In genomic region chr20:36028106-36028826, GRCh38 we compare ENCODE assay signal across 27 cellular contexts.
"Had no signal": no experiment of that assay in that cellular context is flagged by ENCODE, and none has a peak within 500 bp of the region (broad histone marks: within the 10 kb centered on the region; RNA-seq: fewer than 3 reads in every experiment).

No MANE protein-coding gene starts in this region.

- H3K4me3 Mint-ChIP-seq: dendritic cell treated with granulocyte-macrophage colony-stimulating factor and Interleukin-4, amounts not matched to agents 40 ng/mL and 50 ng/mL, for 4 days; endodermal cell; naive thymus-derived CD4-positive, alpha-beta T cell; nephron progenitor cell; stimulated activated memory B cell treated with anti-CD40 and anti-IgM and Interleukin-4, amounts not matched to agents 10 μg/mL and 1 μg/mL and 100 μg/mL, for 72 hours; stimulated activated naive CD8-positive, alpha-beta T cell treated with anti-CD3 and anti-CD28 coated beads, Interleukin-15, Interleukin-2, amounts not matched to agents 100 ng/mL and 50 ng/mL, for 24 hours had no signal

- H3K4me3 ChIP-seq: colonic mucosa, gastrocnemius medialis, left lung, smooth muscle cell, thoracic aorta, tibial nerve, upper lobe of right lung, uterus had no signal

- ATAC-seq: esophagus mucosa; gastrocnemius medialis; left cardiac atrium; left lung; naive thymus-derived CD4-positive, alpha-beta T cell; sciatic nerve; stimulated activated memory B cell treated with anti-CD40 and anti-IgM and Interleukin-4, amounts not matched to agents 10 μg/mL and 1 μg/mL and 100 μg/mL, for 72 hours; upper lobe of right lung had no signal

- H3K27me3 Mint-ChIP-seq: stimulated activated naive CD8-positive, alpha-beta T cell treated with anti-CD3 and anti-CD28 coated beads, Interleukin-15, Interleukin-2, amounts not matched to agents 100 ng/mL and 50 ng/mL, for 24 hours had no signal

- H3K36me3 ChIP-seq: colonic mucosa, gastrocnemius medialis, left lung, thoracic aorta, tibial nerve, upper lobe of right lung, uterus had no signal

- H3K27me3 ChIP-seq: colonic mucosa, gastrocnemius medialis, left lung, tibial nerve, upper lobe of right lung, uterus had no signal

- H3K4me1 ChIP-seq: colonic mucosa, gastrocnemius medialis, left lung, tibial nerve, uterus had no signal

- H3K27ac ChIP-seq: colonic mucosa, epithelial cell of prostate, gastrocnemius medialis, left lung, thoracic aorta, tibial nerve, upper lobe of right lung, uterus had no signal

- FAIRE-seq: kidney had no signal

- H3K9me3 ChIP-seq: colonic mucosa, gastrocnemius medialis, left lung, thoracic aorta, tibial nerve, upper lobe of right lung, uterus had no signal

- H3K27ac Mint-ChIP-seq: dendritic cell treated with granulocyte-macrophage colony-stimulating factor and Interleukin-4, amounts not matched to agents 40 ng/mL and 50 ng/mL, for 4 days; endodermal cell; naive thymus-derived CD4-positive, alpha-beta T cell; nephron progenitor cell; stimulated activated memory B cell treated with anti-CD40 and anti-IgM and Interleukin-4, amounts not matched to agents 10 μg/mL and 1 μg/mL and 100 μg/mL, for 72 hours; stimulated activated naive CD8-positive, alpha-beta T cell treated with anti-CD3 and anti-CD28 coated beads, Interleukin-15, Interleukin-2, amounts not matched to agents 100 ng/mL and 50 ng/mL, for 24 hours had no signal

- H3K4me1 Mint-ChIP-seq: nephron progenitor cell; stimulated activated memory B cell treated with anti-CD40 and anti-IgM and Interleukin-4, amounts not matched to agents 10 μg/mL and 1 μg/mL and 100 μg/mL, for 72 hours had no signal

- H3K9me3 Mint-ChIP-seq: dendritic cell treated with granulocyte-macrophage colony-stimulating factor and Interleukin-4, amounts not matched to agents 40 ng/mL and 50 ng/mL, for 4 days; endodermal cell; nephron progenitor cell; stimulated activated memory B cell treated with anti-CD40 and anti-IgM and Interleukin-4, amounts not matched to agents 10 μg/mL and 1 μg/mL and 100 μg/mL, for 72 hours; stimulated activated naive CD8-positive, alpha-beta T cell treated with anti-CD3 and anti-CD28 coated beads, Interleukin-15, Interleukin-2, amounts not matched to agents 100 ng/mL and 50 ng/mL, for 24 hours had no signal

- H3K36me3 Mint-ChIP-seq: stimulated activated memory B cell treated with anti-CD40 and anti-IgM and Interleukin-4, amounts not matched to agents 10 μg/mL and 1 μg/mL and 100 μg/mL, for 72 hours had no signal

- DNase-seq: colonic mucosa; effector CD8-positive, alpha-beta T cell; endodermal cell; foreskin fibroblast; gastrocnemius medialis; head of caudate nucleus; kidney; left cardiac atrium; left lung; mesenchymal stem cell; midbrain; naive thymus-derived CD4-positive, alpha-beta T cell; nephron progenitor cell; nucleus accumbens; retina; stimulated activated CD4-positive, alpha-beta T cell treated with anti-CD3 and anti-CD28 coated beads, Interleukin-4, amount 100 ng/mL, for 4 hours; upper lobe of right lung; uterus had no signal

- H3K4me2 ChIP-seq: smooth muscle cell had no signal
